16 cellular contexts compared by ENCODE assay signal in genomic region chr4:72375050-72375736, GRCh38.
A peak's percentile ranks its signal among the peaks of the same experiment; 100 is the strongest.
DNase-seq lines count a peak whose midpoint lies in the region; ATAC-seq, FAIRE-seq and TF ChIP-seq lines count a peak whose summit lies in the region.
"Had no signal": no experiment of that assay in that cellular context is flagged by ENCODE, and none has a peak within 500 bp of the region (broad histone marks: within the 10 kb centered on the region; RNA-seq: fewer than 3 reads in every experiment).

No MANE protein-coding gene starts in this region.

- no peaks in the 10 kb centered on the region for H3K27me3 Mint-ChIP-seq in endothelial cell (ENCODE audit: unreplicated experiment)
- no peaks in the 10 kb centered on the region for H3K27me3 Mint-ChIP-seq in activated T-cell treated with anti-CD3 and anti-CD28 coated beads, Interleukin-2, amount 50 U/mL, for 24 hours

- ATAC-seq in SK-N-SH treated with all-trans-retinoic acid at 6 μM for 48 hours: peak; percentile 90
- ATAC-seq: activated CD4-positive, CD25-positive, alpha-beta regulatory T cell treated with anti-CD3 and anti-CD28 coated beads, Interleukin-2, amount 50 U/mL, for 24 hours; gastroesophageal sphincter had no signal

- FAIRE-seq in D721Med (lab: Jason Lieb, UNC): no peak
- FAIRE-seq: GM12891 had no signal

- H3K4me3 ChIP-seq in osteoblast (ENCODE audit: insufficient read depth, low read length): no peak overlapping the region
- H3K4me3 ChIP-seq: gastroesophageal sphincter, vagina had no signal

- DNase-seq in ELF-1 (ENCODE audit: low read depth, low spot score) (peak; percentile 32), endothelial cell (ENCODE audit: low spot score) (no peak), osteoblast (ENCODE audit: insufficient read length, low spot score, missing footprints) (no peak), anterior cingulate cortex (lab: John Stamatoyannopoulos, UW) (no peak), D721Med (ENCODE audit: insufficient read length, low spot score) (no peak), DMS153 treated with DMSO at 0.1 percent for 48 hours (lab: John Stamatoyannopoulos, UW; ENCODE audit: unreplicated experiment) (no peak)
- no peak for DNase-seq in activated T-cell treated with anti-CD3 and anti-CD28 coated beads, Interleukin-2, amount 50 U/mL, for 24 hours
- DNase-seq: left cardiac atrium, RPMI8226 had no signal

- no peaks in the 10 kb centered on the region for H3K36me3 Mint-ChIP-seq in endothelial cell (ENCODE audit: low read depth, unreplicated experiment)
- no peaks in the 10 kb centered on the region for H3K36me3 Mint-ChIP-seq in activated T-cell treated with anti-CD3 and anti-CD28 coated beads, Interleukin-2, amount 50 U/mL, for 24 hours (ENCODE audit: low read depth)

- H3K79me2 ChIP-seq in osteoblast (ENCODE audit: insufficient read depth, low read length): no peaks in the 10 kb centered on the region

- no peak for TF ChIP-seq CTCF in endothelial cell (IDR thresholded peaks at IDR 0.05; ENCODE audit: unreplicated experiment)
- TF ChIP-seq CTCF in osteoblast (IDR thresholded peaks at IDR 0.05; ENCODE audit: extremely low read depth, low read depth, low read length): no peak
- no peak for TF ChIP-seq CTCF in D721Med (IDR thresholded peaks at IDR 0.05; ENCODE audit: insufficient read depth, missing control alignments)

- H3K4me1 Mint-ChIP-seq in endothelial cell (ENCODE audit: unreplicated experiment): no peaks in the 10 kb centered on the region
- H3K4me1 Mint-ChIP-seq in activated T-cell treated with anti-CD3 and anti-CD28 coated beads, Interleukin-2, amount 50 U/mL, for 24 hours (ENCODE audit: low read depth): no peaks in the 10 kb centered on the region
- H3K4me1 Mint-ChIP-seq: neural crest cell had no signal

- H3K9me3 Mint-ChIP-seq in endothelial cell (ENCODE audit: unreplicated experiment): no peaks in the 10 kb centered on the region
- H3K9me3 Mint-ChIP-seq in activated T-cell treated with anti-CD3 and anti-CD28 coated beads, Interleukin-2, amount 50 U/mL, for 24 hours: no peaks in the 10 kb centered on the region
- H3K9me3 Mint-ChIP-seq: activated T-helper 2 cell treated with anti-CD3 and anti-CD28 coated beads, Interferon-gamma antibody, Interleukin-2, Interleukin-4, amounts not matched to agents 10 μg/mL and 5 μg/mL and 100 μg/mL, durations not matched to agents 14 hours and 24 hours and 36 hours; neural crest cell had no signal

- H3K36me3 ChIP-seq in osteoblast (ENCODE audit: insufficient read depth, low read length): no peaks in the 10 kb centered on the region
- H3K36me3 ChIP-seq: gastroesophageal sphincter, vagina had no signal

- H3K9me3 ChIP-seq in osteoblast (ENCODE audit: low read depth, low read length): no peaks in the 10 kb centered on the region
- H3K9me3 ChIP-seq: gastroesophageal sphincter, vagina had no signal

- H3K4me3 Mint-ChIP-seq in endothelial cell (ENCODE audit: unreplicated experiment): no peak overlapping the region
- no peak overlapping the region for H3K4me3 Mint-ChIP-seq in activated T-cell treated with anti-CD3 and anti-CD28 coated beads, Interleukin-2, amount 50 U/mL, for 24 hours
- H3K4me3 Mint-ChIP-seq: neural crest cell had no signal

- peaks cover 40% of the 10 kb centered on the region for H3K4me1 ChIP-seq in osteoblast (ENCODE audit: insufficient read depth, low read length)
- H3K4me1 ChIP-seq: vagina had no signal

- no peak overlapping the region for H3K4me2 ChIP-seq in osteoblast (ENCODE audit: insufficient read depth, low read length)

- no peaks in the 10 kb centered on the region for H4K20me1 ChIP-seq in osteoblast (ENCODE audit: insufficient read depth, low read length)

- peak overlapping the region; percentile 53 for H3K27ac Mint-ChIP-seq in endothelial cell (ENCODE audit: unreplicated experiment)
- no peak overlapping the region for H3K27ac Mint-ChIP-seq in activated T-cell treated with anti-CD3 and anti-CD28 coated beads, Interleukin-2, amount 50 U/mL, for 24 hours
- H3K27ac Mint-ChIP-seq: activated T-helper 2 cell treated with anti-CD3 and anti-CD28 coated beads, Interferon-gamma antibody, Interleukin-2, Interleukin-4, amounts not matched to agents 10 μg/mL and 5 μg/mL and 100 μg/mL, durations not matched to agents 14 hours and 24 hours and 36 hours had no signal

- no peak overlapping the region for H2AFZ ChIP-seq in osteoblast (ENCODE audit: low read length)

- peak overlapping the region; percentile 78 for H3K27ac ChIP-seq in osteoblast (ENCODE audit: low read depth, low read length)
- H3K27ac ChIP-seq: vagina had no signal

- H3K27me3 ChIP-seq in osteoblast (ENCODE audit: insufficient read depth, low read length): no peaks in the 10 kb centered on the region
- H3K27me3 ChIP-seq: gastroesophageal sphincter, vagina had no signal

TF ChIP-seq in SK-N-SH treated with all-trans-retinoic acid at 6 μM for 48 hours, 23 proteins besides CTCF, POLR2A, EP300 and RAD21:
- no peak for TF ChIP-seq OSR1 (CRISPR knock-in tag; IDR thresholded peaks at IDR 0.05)
- TF ChIP-seq ZNF8 (CRISPR knock-in tag; IDR thresholded peaks at IDR 0.05): no peak
- TF ChIP-seq TCF4 (CRISPR knock-in tag; IDR thresholded peaks at IDR 0.05; ENCODE audit: borderline replicate concordance): no peak
- TF ChIP-seq ISL1 (CRISPR knock-in tag; IDR thresholded peaks at IDR 0.05): peak; percentile 19; the same call in 1 of the 2 replicates
TF ChIP-seq in SK-N-SH treated with all-trans-retinoic acid at 6 μM for 48 hours: peak in this region for 1.
